28 cellular contexts compared by ENCODE assay signal in genomic region chr13:48833412-48833811, GRCh38.
"Had no signal": no experiment of that assay in that cellular context is flagged by ENCODE, and none has a peak within 500 bp of the region (broad histone marks: within the 10 kb centered on the region; RNA-seq: fewer than 3 reads in every experiment).

No MANE protein-coding gene starts in this region.

- H3K4me1 ChIP-seq: stomach, suprapubic skin, testis, thyroid gland, tibial artery, tibial nerve, transverse colon, upper lobe of right lung, uterus, vagina had no signal

- H3K27me3 ChIP-seq: stomach, suprapubic skin, testis, thyroid gland, tibial artery, tibial nerve, transverse colon, upper lobe of left lung, upper lobe of right lung, uterus, vagina had no signal

- H3K27me3 Mint-ChIP-seq: stimulated activated memory B cell treated with anti-CD40 and anti-IgM and Interleukin-4, amounts not matched to agents 10 μg/mL and 1 μg/mL and 100 μg/mL, for 72 hours; stimulated activated naive CD8-positive, alpha-beta T cell treated with anti-CD3 and anti-CD28 coated beads, Interleukin-15, amount 100 ng/mL, for 72 hours; stimulated activated naive CD8-positive, alpha-beta T cell treated with anti-CD3 and anti-CD28 coated beads, Interleukin-15, Interleukin-2, amounts not matched to agents 100 ng/mL and 50 ng/mL, for 24 hours had no signal

- H3K36me3 ChIP-seq: stomach, suprapubic skin, thoracic aorta, thyroid gland, tibial artery, tibial nerve, transverse colon, upper lobe of left lung, upper lobe of right lung, uterus, vagina had no signal

- H3K36me3 Mint-ChIP-seq: stimulated activated effector memory CD8-positive, alpha-beta T cell treated with anti-CD3 and anti-CD28 coated beads, Interleukin-12 subunit alpha, Interleukin-12 subunit beta, amount 100 ng/mL, for 72 hours; type B pancreatic cell had no signal

- ATAC-seq: stimulated activated effector memory CD8-positive, alpha-beta T cell treated with anti-CD3 and anti-CD28 coated beads, Interleukin-12 subunit alpha, Interleukin-12 subunit beta, amount 100 ng/mL, for 72 hours; stimulated activated memory B cell treated with anti-CD40 and anti-IgM and Interleukin-4, amounts not matched to agents 10 μg/mL and 1 μg/mL and 100 μg/mL, for 72 hours; stimulated activated naive B cell treated with anti-CD40 and anti-IgM and Interleukin-4, amounts not matched to agents 10 μg/mL and 1 μg/mL and 100 μg/mL, for 72 hours; stimulated activated naive CD8-positive, alpha-beta T cell treated with anti-CD3 and anti-CD28 coated beads, Interleukin-15, amount 100 ng/mL, for 72 hours; upper lobe of right lung had no signal

- H3K9me3 Mint-ChIP-seq: stimulated activated effector memory CD8-positive, alpha-beta T cell treated with anti-CD3 and anti-CD28 coated beads, Interleukin-12 subunit alpha, Interleukin-12 subunit beta, amount 100 ng/mL, for 72 hours had no signal

- H3K4me3 ChIP-seq: stomach, suprapubic skin, testis, thoracic aorta, thyroid gland, tibial artery, tibial nerve, transverse colon, upper lobe of left lung, upper lobe of right lung, uterus, vagina had no signal

- DNase-seq: stimulated activated CD4-positive, alpha-beta T cell treated with anti-CD3 and anti-CD28 coated beads, Interleukin-2, amount 100 ng/mL, for 48 hours; stimulated activated CD4-positive, alpha-beta T cell treated with anti-CD3 and anti-CD28 coated beads, Interleukin-4, amount 100 ng/mL, for 1 hour; stimulated activated CD4-positive, alpha-beta T cell treated with anti-CD3 and anti-CD28 coated beads, Interleukin-4, amount 100 ng/mL, for 24 hours; stimulated activated CD4-positive, alpha-beta T cell treated with anti-CD3 and anti-CD28 coated beads, Interleukin-4, amount 100 ng/mL, for 4 hours; stimulated activated CD8-positive, alpha-beta memory T cell treated with anti-CD3 and anti-CD28 coated beads, Interleukin-4, amount 100 ng/mL, for 48 hours; stimulated activated naive B cell treated with anti-CD40 and anti-IgM and Interleukin-4, amounts not matched to agents 10 μg/mL and 1 μg/mL and 100 μg/mL, for 72 hours; stimulated activated naive CD4-positive, alpha-beta T cell; stimulated activated naive CD4-positive, alpha-beta T cell treated with Interleukin-2 at 50 U/mL for 16 hours; stimulated activated naive CD8-positive, alpha-beta T cell treated with anti-CD3 and anti-CD28 coated beads, Interleukin-15, amount 100 ng/mL, for 72 hours; stomach; substantia nigra; testis; thyroid gland; tibial artery; transverse colon; trophoblast cell; upper lobe of left lung; upper lobe of right lung; uterus had no signal

- FAIRE-seq: urothelium cell line had no signal

- H3K27ac Mint-ChIP-seq: stimulated activated effector memory CD8-positive, alpha-beta T cell treated with anti-CD3 and anti-CD28 coated beads, Interleukin-12 subunit alpha, Interleukin-12 subunit beta, amount 100 ng/mL, for 72 hours; stimulated activated memory B cell treated with anti-CD40 and anti-IgM and Interleukin-4, amounts not matched to agents 10 μg/mL and 1 μg/mL and 100 μg/mL, for 72 hours; stimulated activated naive B cell treated with anti-CD40 and anti-IgM and Interleukin-4, amounts not matched to agents 10 μg/mL and 1 μg/mL and 100 μg/mL, for 72 hours; stimulated activated naive CD8-positive, alpha-beta T cell treated with anti-CD3 and anti-CD28 coated beads, Interleukin-15, amount 100 ng/mL, for 72 hours; stimulated activated naive CD8-positive, alpha-beta T cell treated with anti-CD3 and anti-CD28 coated beads, Interleukin-15, Interleukin-2, amounts not matched to agents 100 ng/mL and 50 ng/mL, for 24 hours; type B pancreatic cell had no signal

- H3K27ac ChIP-seq: stomach, suprapubic skin, testis, thoracic aorta, thyroid gland, tibial artery, tibial nerve, transverse colon, upper lobe of left lung, upper lobe of right lung, uterus, vagina had no signal

- H3K9me3 ChIP-seq: suprapubic skin, testis, thoracic aorta, thyroid gland, transverse colon, upper lobe of right lung, uterus, vagina had no signal

- H3K4me3 Mint-ChIP-seq: stimulated activated effector memory CD8-positive, alpha-beta T cell treated with anti-CD3 and anti-CD28 coated beads, Interleukin-12 subunit alpha, Interleukin-12 subunit beta, amount 100 ng/mL, for 72 hours; stimulated activated memory B cell treated with anti-CD40 and anti-IgM and Interleukin-4, amounts not matched to agents 10 μg/mL and 1 μg/mL and 100 μg/mL, for 72 hours; stimulated activated naive B cell treated with anti-CD40 and anti-IgM and Interleukin-4, amounts not matched to agents 10 μg/mL and 1 μg/mL and 100 μg/mL, for 72 hours; stimulated activated naive CD8-positive, alpha-beta T cell treated with anti-CD3 and anti-CD28 coated beads, Interleukin-15, amount 100 ng/mL, for 72 hours; stimulated activated naive CD8-positive, alpha-beta T cell treated with anti-CD3 and anti-CD28 coated beads, Interleukin-15, Interleukin-2, amounts not matched to agents 100 ng/mL and 50 ng/mL, for 24 hours; type B pancreatic cell had no signal
